ENCODE assay signal across 1 cellular context in the genomic region with DNA sequence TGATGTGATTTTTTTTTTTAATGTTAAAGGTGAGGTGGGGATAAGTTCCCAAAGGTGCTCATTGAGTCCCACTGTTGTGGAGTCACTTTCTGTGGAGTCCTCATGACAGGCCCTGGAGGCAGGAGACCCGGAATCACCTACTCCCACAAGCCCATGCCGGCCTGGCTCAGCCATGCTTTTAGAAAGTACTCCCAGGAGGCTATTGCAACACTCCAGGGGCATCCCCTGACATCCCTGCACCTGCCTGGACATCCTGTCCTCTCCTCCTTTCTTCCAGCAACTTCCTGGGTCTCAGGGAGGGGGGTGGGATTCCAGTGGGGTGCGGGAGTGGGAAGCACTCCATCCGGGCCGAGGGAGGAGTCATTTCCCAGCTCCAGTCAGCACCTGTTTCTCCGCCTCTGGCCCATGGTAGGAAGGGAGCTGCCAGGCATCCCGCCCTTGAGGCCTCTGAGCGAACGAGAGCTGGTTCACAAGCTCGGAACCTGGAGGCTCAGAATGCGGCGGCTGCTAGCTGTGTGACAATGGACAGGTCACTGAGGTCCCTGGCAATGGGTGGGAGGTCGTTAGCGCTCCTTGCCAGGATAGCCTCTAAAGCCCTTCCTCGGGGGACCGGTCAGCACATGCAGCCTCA.
TF ChIP-seq lines count a peak whose summit lies in the region.

No MANE protein-coding gene starts in this region.

TF ChIP-seq in GM23338, 12 proteins besides CTCF, POLR2A, EP300 and RAD21 (continued from another document):
- TF ChIP-seq, protein P1, sequence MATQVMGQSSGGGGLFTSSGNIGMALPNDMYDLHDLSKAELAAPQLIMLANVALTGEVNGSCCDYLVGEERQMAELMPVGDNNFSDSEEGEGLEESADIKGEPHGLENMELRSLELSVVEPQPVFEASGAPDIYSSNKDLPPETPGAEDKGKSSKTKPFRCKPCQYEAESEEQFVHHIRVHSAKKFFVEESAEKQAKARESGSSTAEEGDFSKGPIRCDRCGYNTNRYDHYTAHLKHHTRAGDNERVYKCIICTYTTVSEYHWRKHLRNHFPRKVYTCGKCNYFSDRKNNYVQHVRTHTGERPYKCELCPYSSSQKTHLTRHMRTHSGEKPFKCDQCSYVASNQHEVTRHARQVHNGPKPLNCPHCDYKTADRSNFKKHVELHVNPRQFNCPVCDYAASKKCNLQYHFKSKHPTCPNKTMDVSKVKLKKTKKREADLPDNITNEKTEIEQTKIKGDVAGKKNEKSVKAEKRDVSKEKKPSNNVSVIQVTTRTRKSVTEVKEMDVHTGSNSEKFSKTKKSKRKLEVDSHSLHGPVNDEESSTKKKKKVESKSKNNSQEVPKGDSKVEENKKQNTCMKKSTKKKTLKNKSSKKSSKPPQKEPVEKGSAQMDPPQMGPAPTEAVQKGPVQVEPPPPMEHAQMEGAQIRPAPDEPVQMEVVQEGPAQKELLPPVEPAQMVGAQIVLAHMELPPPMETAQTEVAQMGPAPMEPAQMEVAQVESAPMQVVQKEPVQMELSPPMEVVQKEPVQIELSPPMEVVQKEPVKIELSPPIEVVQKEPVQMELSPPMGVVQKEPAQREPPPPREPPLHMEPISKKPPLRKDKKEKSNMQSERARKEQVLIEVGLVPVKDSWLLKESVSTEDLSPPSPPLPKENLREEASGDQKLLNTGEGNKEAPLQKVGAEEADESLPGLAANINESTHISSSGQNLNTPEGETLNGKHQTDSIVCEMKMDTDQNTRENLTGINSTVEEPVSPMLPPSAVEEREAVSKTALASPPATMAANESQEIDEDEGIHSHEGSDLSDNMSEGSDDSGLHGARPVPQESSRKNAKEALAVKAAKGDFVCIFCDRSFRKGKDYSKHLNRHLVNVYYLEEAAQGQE (IDR thresholded peaks at IDR 0.05; ENCODE audit: unreplicated experiment), result no peak
- TF ChIP-seq, protein P2, sequence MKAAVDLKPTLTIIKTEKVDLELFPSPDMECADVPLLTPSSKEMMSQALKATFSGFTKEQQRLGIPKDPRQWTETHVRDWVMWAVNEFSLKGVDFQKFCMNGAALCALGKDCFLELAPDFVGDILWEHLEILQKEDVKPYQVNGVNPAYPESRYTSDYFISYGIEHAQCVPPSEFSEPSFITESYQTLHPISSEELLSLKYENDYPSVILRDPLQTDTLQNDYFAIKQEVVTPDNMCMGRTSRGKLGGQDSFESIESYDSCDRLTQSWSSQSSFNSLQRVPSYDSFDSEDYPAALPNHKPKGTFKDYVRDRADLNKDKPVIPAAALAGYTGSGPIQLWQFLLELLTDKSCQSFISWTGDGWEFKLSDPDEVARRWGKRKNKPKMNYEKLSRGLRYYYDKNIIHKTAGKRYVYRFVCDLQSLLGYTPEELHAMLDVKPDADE (IDR thresholded peaks at IDR 0.05), result no peak
- TF ChIP-seq STAT1 (IDR thresholded peaks at IDR 0.05; ENCODE audit: unreplicated experiment) (no peak), CREB1 (CRISPR knock-in tag; IDR thresholded peaks at IDR 0.05; ENCODE audit: low read depth) (no peak), JUNB (IDR thresholded peaks at IDR 0.05; ENCODE audit: unreplicated experiment) (no peak), ZNF331 (CRISPR knock-in tag; IDR thresholded peaks at IDR 0.05; ENCODE audit: low read depth) (no peak), EZH2 (IDR thresholded peaks at IDR 0.05; ENCODE audit: low read depth, unreplicated experiment) (no peak), POLR2AphosphoS5 (IDR thresholded peaks at IDR 0.05; ENCODE audit: low read depth) (no peak), NANOG (IDR thresholded peaks at IDR 0.05; ENCODE audit: borderline replicate concordance) (no peak)
- TF ChIP-seq, protein P3, sequence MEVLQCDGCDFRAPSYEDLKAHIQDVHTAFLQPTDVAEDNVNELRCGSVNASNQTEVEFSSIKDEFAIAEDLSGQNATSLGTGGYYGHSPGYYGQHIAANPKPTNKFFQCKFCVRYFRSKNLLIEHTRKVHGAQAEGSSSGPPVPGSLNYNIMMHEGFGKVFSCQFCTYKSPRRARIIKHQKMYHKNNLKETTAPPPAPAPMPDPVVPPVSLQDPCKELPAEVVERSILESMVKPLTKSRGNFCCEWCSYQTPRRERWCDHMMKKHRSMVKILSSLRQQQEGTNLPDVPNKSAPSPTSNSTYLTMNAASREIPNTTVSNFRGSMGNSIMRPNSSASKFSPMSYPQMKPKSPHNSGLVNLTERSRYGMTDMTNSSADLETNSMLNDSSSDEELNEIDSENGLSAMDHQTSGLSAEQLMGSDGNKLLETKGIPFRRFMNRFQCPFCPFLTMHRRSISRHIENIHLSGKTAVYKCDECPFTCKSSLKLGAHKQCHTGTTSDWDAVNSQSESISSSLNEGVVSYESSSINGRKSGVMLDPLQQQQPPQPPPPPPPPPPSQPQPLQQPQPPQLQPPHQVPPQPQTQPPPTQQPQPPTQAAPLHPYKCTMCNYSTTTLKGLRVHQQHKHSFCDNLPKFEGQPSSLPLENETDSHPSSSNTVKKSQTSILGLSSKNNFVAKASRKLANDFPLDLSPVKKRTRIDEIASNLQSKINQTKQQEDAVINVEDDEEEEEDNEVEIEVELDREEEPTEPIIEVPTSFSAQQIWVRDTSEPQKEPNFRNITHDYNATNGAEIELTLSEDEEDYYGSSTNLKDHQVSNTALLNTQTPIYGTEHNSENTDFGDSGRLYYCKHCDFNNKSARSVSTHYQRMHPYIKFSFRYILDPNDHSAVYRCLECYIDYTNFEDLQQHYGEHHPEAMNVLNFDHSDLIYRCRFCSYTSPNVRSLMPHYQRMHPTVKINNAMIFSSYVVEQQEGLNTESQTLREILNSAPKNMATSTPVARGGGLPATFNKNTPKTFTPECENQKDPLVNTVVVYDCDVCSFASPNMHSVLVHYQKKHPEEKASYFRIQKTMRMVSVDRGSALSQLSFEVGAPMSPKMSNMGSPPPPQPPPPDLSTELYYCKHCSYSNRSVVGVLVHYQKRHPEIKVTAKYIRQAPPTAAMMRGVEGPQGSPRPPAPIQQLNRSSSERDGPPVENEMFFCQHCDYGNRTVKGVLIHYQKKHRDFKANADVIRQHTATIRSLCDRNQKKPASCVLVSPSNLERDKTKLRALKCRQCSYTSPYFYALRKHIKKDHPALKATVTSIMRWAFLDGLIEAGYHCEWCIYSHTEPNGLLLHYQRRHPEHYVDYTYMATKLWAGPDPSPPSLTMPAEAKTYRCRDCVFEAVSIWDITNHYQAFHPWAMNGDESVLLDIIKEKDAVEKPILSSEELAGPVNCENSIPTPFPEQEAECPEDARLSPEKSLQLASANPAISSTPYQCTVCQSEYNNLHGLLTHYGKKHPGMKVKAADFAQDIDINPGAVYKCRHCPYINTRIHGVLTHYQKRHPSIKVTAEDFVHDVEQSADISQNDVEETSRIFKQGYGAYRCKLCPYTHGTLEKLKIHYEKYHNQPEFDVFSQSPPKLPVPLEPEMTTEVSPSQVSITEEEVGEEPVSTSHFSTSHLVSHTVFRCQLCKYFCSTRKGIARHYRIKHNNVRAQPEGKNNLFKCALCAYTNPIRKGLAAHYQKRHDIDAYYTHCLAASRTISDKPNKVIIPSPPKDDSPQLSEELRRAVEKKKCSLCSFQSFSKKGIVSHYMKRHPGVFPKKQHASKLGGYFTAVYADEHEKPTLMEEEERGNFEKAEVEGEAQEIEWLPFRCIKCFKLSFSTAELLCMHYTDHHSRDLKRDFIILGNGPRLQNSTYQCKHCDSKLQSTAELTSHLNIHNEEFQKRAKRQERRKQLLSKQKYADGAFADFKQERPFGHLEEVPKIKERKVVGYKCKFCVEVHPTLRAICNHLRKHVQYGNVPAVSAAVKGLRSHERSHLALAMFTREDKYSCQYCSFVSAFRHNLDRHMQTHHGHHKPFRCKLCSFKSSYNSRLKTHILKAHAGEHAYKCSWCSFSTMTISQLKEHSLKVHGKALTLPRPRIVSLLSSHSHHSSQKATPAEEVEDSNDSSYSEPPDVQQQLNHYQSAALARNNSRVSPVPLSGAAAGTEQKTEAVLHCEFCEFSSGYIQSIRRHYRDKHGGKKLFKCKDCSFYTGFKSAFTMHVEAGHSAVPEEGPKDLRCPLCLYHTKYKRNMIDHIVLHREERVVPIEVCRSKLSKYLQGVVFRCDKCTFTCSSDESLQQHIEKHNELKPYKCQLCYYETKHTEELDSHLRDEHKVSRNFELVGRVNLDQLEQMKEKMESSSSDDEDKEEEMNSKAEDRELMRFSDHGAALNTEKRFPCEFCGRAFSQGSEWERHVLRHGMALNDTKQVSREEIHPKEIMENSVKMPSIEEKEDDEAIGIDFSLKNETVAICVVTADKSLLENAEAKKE (CRISPR knock-in tag; IDR thresholded peaks at IDR 0.05), result no peak
